Comparison of ENCODE assay signal across 19 cellular contexts in the genomic region with DNA sequence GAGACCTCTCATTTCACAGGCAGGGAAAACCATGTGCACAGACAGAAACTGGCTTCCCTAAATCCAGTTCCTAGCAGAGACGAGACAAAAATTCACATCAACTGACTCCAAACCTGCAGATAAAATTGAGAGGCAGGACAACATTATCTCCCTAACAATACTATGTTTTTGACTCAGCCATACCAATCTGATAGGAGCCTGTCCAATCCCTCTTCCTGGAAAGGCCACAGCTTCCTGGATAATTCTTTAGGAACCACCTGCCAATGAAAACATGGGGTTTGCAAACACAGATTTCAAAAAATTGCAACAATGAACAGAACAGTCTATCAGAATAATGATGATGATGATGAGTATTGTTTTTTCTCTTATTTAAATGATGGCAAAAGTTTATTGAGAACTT. TPM values are rescaled to one million over a fixed set of nuclear protein-coding genes. Genes with fewer than 3 reads are reported as not detected.
DNase-seq lines count a peak whose midpoint lies in the region; ATAC-seq, FAIRE-seq and TF ChIP-seq lines count a peak whose summit lies in the region.
"Had no signal": no experiment of that assay in that cellular context is flagged by ENCODE, and none has a peak within 500 bp of the region (broad histone marks: within the 10 kb centered on the region; RNA-seq: fewer than 3 reads in every experiment).

No MANE protein-coding gene starts in this region.

- TF ChIP-seq CTCF in heart right ventricle (IDR thresholded peaks at IDR 0.05) (no peak), right atrium auricular region (IDR thresholded peaks at IDR 0.05) (no peak), astrocyte (IDR thresholded peaks at IDR 0.05; ENCODE audit: insufficient read depth, low read depth, low read length) (no peak)

- ATAC-seq in heart right ventricle (peak in 6 of 8 donors; percentile 43 to 81 (median 68)), left ventricle myocardium superior (peak; percentile 46)
- ATAC-seq: GM12878, Panc1 had no signal

- no peak overlapping the region for H3K4me3 Mint-ChIP-seq in astrocyte (ENCODE audit: unreplicated experiment)

- H3K36me3 ChIP-seq in heart right ventricle, result peaks cover 0 to 7% (median 0%) of the 10 kb centered on the region in 9 donors
- no peaks in the 10 kb centered on the region for H3K36me3 ChIP-seq in right atrium auricular region
- no peaks in the 10 kb centered on the region for H3K36me3 ChIP-seq in astrocyte (ENCODE audit: insufficient read depth, low read length)
- H3K36me3 ChIP-seq in subcutaneous abdominal adipose tissue (ENCODE audit: control insufficient read depth in 5 of 5, insufficient read depth in 5 of 5, low read length in 5 of 5), result no peaks in the 10 kb centered on the region

- no peak overlapping the region for H3K27ac Mint-ChIP-seq in astrocyte (ENCODE audit: unreplicated experiment)

- peak in 1 of 2 donors; percentile 30 for DNase-seq in heart right ventricle
- DNase-seq in right atrium auricular region (ENCODE audit: low spot score), result no peak
- DNase-seq in astrocyte (ENCODE audit: low read depth), result peak; percentile 62
- DNase-seq in left ventricle myocardium superior, result no peak
- no peak for DNase-seq in germinal center (ENCODE audit: low spot score)
- DNase-seq in RPMI8226, result no peak
- DNase-seq in MV-4-11 (lab: John Stamatoyannopoulos, UW), result no peak
- DNase-seq: Caco-2, GM23248, NCI-H1048, NCI-H1694, NCI-H446, NCI-H82, SHP77 treated with DMSO at 0.1 percent for 48 hours had no signal

- H3K9ac ChIP-seq in astrocyte (ENCODE audit: low read length) (no peak overlapping the region), subcutaneous abdominal adipose tissue (ENCODE audit: low read length in 5 of 5) (no peak overlapping the region)
- H3K9ac ChIP-seq: GM23248 had no signal

- no peak for FAIRE-seq in astrocyte (lab: Jason Lieb, UNC)
- FAIRE-seq: A204.1, GM12878, GM18507 had no signal

- H3K27ac ChIP-seq in heart right ventricle (peak overlapping the region in 9 of 10 donors; percentile 3 to 75 (median 39)), right atrium auricular region (peak overlapping the region in 1 of 2 donors; percentile 14), astrocyte (ENCODE audit: low read depth, low read length) (no peak overlapping the region), subcutaneous abdominal adipose tissue (ENCODE audit: low read depth, low read length) (peak overlapping the region; percentile 32)
- H3K27ac ChIP-seq: GM23248 had no signal

- no peak overlapping the region for H2AFZ ChIP-seq in astrocyte (ENCODE audit: low read depth, low read length)
- H2AFZ ChIP-seq: GM23248 had no signal

- H3K79me2 ChIP-seq in astrocyte (ENCODE audit: insufficient read depth, low read length), result no peaks in the 10 kb centered on the region

- H3K27me3 Mint-ChIP-seq in astrocyte (ENCODE audit: low read depth, unreplicated experiment), result peaks cover 4% of the 10 kb centered on the region

- H3K4me3 ChIP-seq in heart right ventricle (no peak overlapping the region), right atrium auricular region (no peak overlapping the region), astrocyte (ENCODE audit: insufficient read depth, low read depth, low read length) (no peak overlapping the region), subcutaneous abdominal adipose tissue (ENCODE audit: low read depth in 1 of 5, low read length in 5 of 5) (no peak overlapping the region)
- H3K4me3 ChIP-seq: GM12878, GM23248 had no signal

- H3K9me3 ChIP-seq in heart right ventricle (no peaks in the 10 kb centered on the region), right atrium auricular region (no peaks in the 10 kb centered on the region), astrocyte (ENCODE audit: insufficient read depth, low read depth, low read length) (no peaks in the 10 kb centered on the region), subcutaneous abdominal adipose tissue (ENCODE audit: control insufficient read depth in 5 of 5, low read length in 5 of 5) (no peaks in the 10 kb centered on the region)
- H3K9me3 ChIP-seq: Caco-2 had no signal

- H3K9me3 Mint-ChIP-seq in astrocyte (ENCODE audit: unreplicated experiment), result no peaks in the 10 kb centered on the region

- H3K4me2 ChIP-seq in astrocyte (ENCODE audit: low read length), result peak overlapping the region; percentile 2

- peaks cover 0 to 62% (median 35%) of the 10 kb centered on the region in 9 donors for H3K4me1 ChIP-seq in heart right ventricle
- H3K4me1 ChIP-seq in right atrium auricular region, result peaks cover 0 to 14% of the 10 kb centered on the region in 2 donors
- no peaks in the 10 kb centered on the region for H3K4me1 ChIP-seq in astrocyte (ENCODE audit: insufficient read depth, low read length)
- H3K4me1 ChIP-seq in subcutaneous abdominal adipose tissue (ENCODE audit: control insufficient read depth in 5 of 5, insufficient read depth in 5 of 5, low read length in 5 of 5), result peaks cover 0 to 55% (median 3%) of the 10 kb centered on the region in 5 donors
- H3K4me1 ChIP-seq: Caco-2 had no signal

- H4K20me1 ChIP-seq in astrocyte (ENCODE audit: insufficient read depth, low read length), result no peaks in the 10 kb centered on the region

- peaks cover 3% of the 10 kb centered on the region for H3K4me1 Mint-ChIP-seq in astrocyte (ENCODE audit: low read depth, unreplicated experiment)

- no peaks in the 10 kb centered on the region for H3K27me3 ChIP-seq in heart right ventricle
- no peaks in the 10 kb centered on the region for H3K27me3 ChIP-seq in right atrium auricular region
- H3K27me3 ChIP-seq in astrocyte (ENCODE audit: insufficient read depth, low read length), result no peaks in the 10 kb centered on the region
- no peaks in the 10 kb centered on the region for H3K27me3 ChIP-seq in subcutaneous abdominal adipose tissue (ENCODE audit: control insufficient read depth in 5 of 5, insufficient read depth in 4 of 5, low read length in 5 of 5)

- 44 to 63% methylated on average over 1 of the region's 1 CpG for WGBS in heart right ventricle, 2 donors

- intact Hi-C loops in heart right ventricle (cut with DNase I), result loop anchor here in 1 of 10 donors (5.0 kb wide), 1 partner anchor 72 kb away; no protein-coding TSS in a partner anchor
- intact Hi-C loops in left ventricle myocardium superior (cut with micrococcal nuclease), result no loop called here

- H3K36me3 Mint-ChIP-seq in astrocyte (ENCODE audit: low read depth, unreplicated experiment), result peaks cover 2% of the 10 kb centered on the region

RNA-seq across cellular contexts. Expression of a gene that starts 22.4 kb away (rescaled TPM):
- 10 to 100 TPM in 2 of 10 donors, 1 to 10 TPM in 7, under 1 TPM in 1; 0.97 to 13.1 (median 7.4) TPM for total RNA-seq in heart right ventricle
- polyA plus RNA-seq in heart right ventricle, result 1 to 10 TPM in 1 of 2 donors, under 1 TPM in 1; 0.91 to 2.9 TPM
- total RNA-seq in right atrium auricular region, result 10 to 100 TPM in 1 of 2 donors, 1 to 10 TPM in 1; 4.7 to 13.1 TPM
- 2.6 and 3.1 TPM in 2 replicates for total RNA-seq in astrocyte
- total RNA-seq in left ventricle myocardium superior, result 15.7 TPM
- total RNA-seq: GM12878 had no signal
- polyA plus RNA-seq: GM12878 had no signal
